In the genomic region with DNA sequence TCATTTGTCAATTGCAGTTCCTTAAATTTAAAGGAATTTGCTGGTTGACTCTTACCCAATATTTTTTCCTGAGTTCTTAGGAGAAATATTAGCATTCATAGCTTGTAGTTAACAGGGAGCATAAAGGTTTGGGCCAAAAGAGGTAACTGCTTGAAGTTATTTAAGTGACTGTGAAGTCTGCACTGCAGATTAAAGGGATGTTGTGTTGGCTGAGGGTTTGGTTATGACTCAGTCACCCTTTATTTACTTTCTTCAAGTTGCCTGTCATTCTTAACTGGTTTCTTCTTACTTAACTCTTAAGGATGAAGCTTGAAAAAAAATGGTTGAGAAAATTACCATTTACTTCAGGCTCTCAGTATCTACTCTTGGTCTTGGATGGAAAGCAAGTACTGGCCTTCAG, we compare ENCODE assay signal across 17 cellular contexts.
A peak's percentile ranks its signal among the peaks of the same experiment; 100 is the strongest.
DNase-seq lines count a peak whose midpoint lies in the region; ATAC-seq and TF ChIP-seq lines count a peak whose summit lies in the region.
"Had no signal": no experiment of that assay in that cellular context is flagged by ENCODE, and none has a peak within 500 bp of the region (broad histone marks: within the 10 kb centered on the region; RNA-seq: fewer than 3 reads in every experiment).

No MANE protein-coding gene starts in this region.

- no peaks in the 10 kb centered on the region for H3K9me3 Mint-ChIP-seq in activated T-cell treated with anti-CD3 and anti-CD28 coated beads, Interleukin-2, amount 50 U/mL, for 72 hours

- ATAC-seq in activated T-cell treated with anti-CD3 and anti-CD28 coated beads, Interleukin-2, amount 50 U/mL, for 72 hours (replicated peaks in 1 of 2): no peak
- ATAC-seq in HG02885 (IDR thresholded peaks at IDR 0.05; ENCODE audit: poor library complexity, unreplicated experiment): no peak
- ATAC-seq: activated naive CD4-positive, alpha-beta T cell treated with anti-CD3 and anti-CD28 coated beads, Interleukin-2, amount 50 U/mL, for 72 hours; WTC11 had no signal

- no peaks in the 10 kb centered on the region for H3K27me3 ChIP-seq in sigmoid colon
- H3K27me3 ChIP-seq: colonic mucosa had no signal

- H3K4me3 Mint-ChIP-seq in activated T-cell treated with anti-CD3 and anti-CD28 coated beads, Interleukin-2, amount 50 U/mL, for 72 hours: no peak overlapping the region
- H3K4me3 Mint-ChIP-seq: B cell, WTC11 had no signal

- no peaks in the 10 kb centered on the region for H3K36me3 ChIP-seq in sigmoid colon
- H3K36me3 ChIP-seq: colonic mucosa had no signal

- H3K27me3 Mint-ChIP-seq in activated T-cell treated with anti-CD3 and anti-CD28 coated beads, Interleukin-2, amount 50 U/mL, for 72 hours (ENCODE audit: low read depth): no peaks in the 10 kb centered on the region
- H3K27me3 Mint-ChIP-seq: B cell, progenitor cell of endocrine pancreas had no signal

- DNase-seq in AG08396 (ENCODE audit: low spot score): peak; percentile 28
- peak; percentile 35 for DNase-seq in HPDE6-E6E7 (ENCODE audit: extremely low spot score)
- DNase-seq in astrocyte of the hippocampus (ENCODE audit: low read depth, low spot score): peak; percentile 76
- peak; percentile 86 for DNase-seq in iris pigment epithelial cell (ENCODE audit: low read depth)
- no peak for DNase-seq in activated T-cell treated with anti-CD3 and anti-CD28 coated beads, Interleukin-2, amount 50 U/mL, for 72 hours
- DNase-seq in sigmoid colon: no peak
- DNase-seq in activated gamma-delta T cell (lab: John Stamatoyannopoulos, UW): no peak
- DNase-seq: colonic mucosa; DND-41; stimulated activated CD8-positive, alpha-beta memory T cell treated with anti-CD3 and anti-CD28 coated beads, Interleukin-4, amount 100 ng/mL, for 48 hours; SW 1271; trophoblast cell had no signal

- peaks cover 0 to 5% (median 2%) of the 10 kb centered on the region in 4 donors for H3K4me1 ChIP-seq in sigmoid colon
- H3K4me1 ChIP-seq: colonic mucosa had no signal

- no peak overlapping the region for H3K27ac Mint-ChIP-seq in activated T-cell treated with anti-CD3 and anti-CD28 coated beads, Interleukin-2, amount 50 U/mL, for 72 hours
- H3K27ac Mint-ChIP-seq: activated naive CD4-positive, alpha-beta T cell treated with anti-CD3 and anti-CD28 coated beads, Interleukin-2, amount 50 U/mL, for 72 hours; B cell; progenitor cell of endocrine pancreas; WTC11 had no signal

- no peaks in the 10 kb centered on the region for H3K36me3 Mint-ChIP-seq in activated T-cell treated with anti-CD3 and anti-CD28 coated beads, Interleukin-2, amount 50 U/mL, for 72 hours (ENCODE audit: insufficient read depth in 2 of 2)
- H3K36me3 Mint-ChIP-seq: activated naive CD4-positive, alpha-beta T cell treated with anti-CD3 and anti-CD28 coated beads, Interleukin-2, amount 50 U/mL, for 72 hours; WTC11 had no signal

- no peak overlapping the region for H3K27ac ChIP-seq in sigmoid colon
- H3K27ac ChIP-seq: colonic mucosa had no signal

- intact Hi-C loops in sigmoid colon (cut with DNase I): no loop called here

- no peak for TF ChIP-seq EP300 in sigmoid colon (IDR thresholded peaks at IDR 0.05)

- TF ChIP-seq POLR2A in sigmoid colon (IDR thresholded peaks at IDR 0.05): no peak

- no peaks in the 10 kb centered on the region for H3K4me1 Mint-ChIP-seq in activated T-cell treated with anti-CD3 and anti-CD28 coated beads, Interleukin-2, amount 50 U/mL, for 72 hours (ENCODE audit: low read depth)
- H3K4me1 Mint-ChIP-seq: B cell, WTC11 had no signal

- no peaks in the 10 kb centered on the region for H3K9me3 ChIP-seq in sigmoid colon
- H3K9me3 ChIP-seq: colonic mucosa had no signal

- H3K4me3 ChIP-seq in sigmoid colon: no peak overlapping the region
- H3K4me3 ChIP-seq: colonic mucosa had no signal

- no peak for TF ChIP-seq CTCF in sigmoid colon (IDR thresholded peaks at IDR 0.05)

Comparison
In these comparisons a context has a peak if more than half of its experiments do, and no peak if none do; other contexts are left out.
1. DNase-seq: peak in AG08396 (single experiment), HPDE6-E6E7 (single experiment), astrocyte of the hippocampus (single experiment) and iris pigment epithelial cell (single experiment); none in activated T-cell treated with anti-CD3 and anti-CD28 coated beads, Interleukin-2, amount 50 U/mL, for 72 hours (0 of 2), sigmoid colon (single experiment) and activated gamma-delta T cell (single experiment).